ENCODE assay signal across 23 cellular contexts in genomic region chr2:204585930-204586329, GRCh38. TPM values are rescaled to one million over a fixed set of nuclear protein-coding genes. Genes with fewer than 3 reads are reported as not detected.
"Had no signal": no experiment of that assay in that cellular context is flagged by ENCODE, and none has a peak within 500 bp of the region (broad histone marks: within the 10 kb centered on the region; RNA-seq: fewer than 3 reads in every experiment).

No MANE protein-coding gene starts in this region.

- H3K27ac ChIP-seq: KMS-11 had no signal

- DNase-seq: activated B cell treated with CpG ODN at 0.5 μM for 24 hours; activated CD4-positive, alpha-beta T cell treated with anti-CD3 and anti-CD28 coated beads for 1 hour; activated CD4-positive, alpha-beta T cell treated with anti-CD3 and anti-CD28 coated beads, Interleukin-2, amount 10 ng/mL, durations not matched to agents 24 days and 14 days; activated CD4-positive, alpha-beta T cell treated with anti-CD3 and anti-CD28 coated beads, Interleukin-2, amount 50 U/mL, for 48 hours; activated CD8-positive, alpha-beta memory T cell treated with anti-CD3 and anti-CD28 coated beads, Interleukin-2, amount 10 ng/mL, durations not matched to agents 7 days and 5 days; activated effector memory CD4-positive, alpha-beta T cell treated with anti-CD3 and anti-CD28 coated beads, Interleukin-2, amount 50 U/mL, for 16 hours; activated naive CD4-positive, alpha-beta T cell treated with Interleukin-2 at 50 U/mL for 16 hours; activated naive CD8-positive, alpha-beta T cell treated with anti-CD3 and anti-CD28 coated beads, Interleukin-2, amount 50 U/mL, for 24 hours; activated T-cell treated with anti-CD3 and anti-CD28 coated beads, Interleukin-2, amount 50 U/mL, for 24 hours; amygdala; cerebellar nuclear complex; NCI-H1105 treated with DMSO at 0.1 percent for 48 hours; NCI-H1930; NCI-H2107; NCI-H2171 treated with DMSO at 0.1 percent for 48 hours; NCI-H226; NCI-H526; SIG-M5; T-helper 2 cell; T1000 had no signal

- H3K9ac ChIP-seq: KMS-11 had no signal

- ATAC-seq: activated CD8-positive, alpha-beta memory T cell treated with anti-CD3 and anti-CD28 coated beads, Interleukin-2, amount 10 ng/mL, durations not matched to agents 7 days and 5 days; activated naive CD4-positive, alpha-beta T cell treated with anti-CD3 and anti-CD28 coated beads, Interleukin-2, amount 50 U/mL, for 72 hours; activated naive CD8-positive, alpha-beta T cell treated with anti-CD3 and anti-CD28 coated beads, Interleukin-2, amount 50 U/mL, for 24 hours had no signal

- H3K4me2 ChIP-seq: KMS-11 had no signal

RNA-seq across cellular contexts. Expression of gene PARD3B, which starts 40.7 kb away (rescaled TPM):
- total RNA-seq: activated B cell treated with CpG ODN at 0.5 μM for 24 hours, OCI-LY7 had no signal
